Comparison of ENCODE assay signal across 2 cellular contexts in genomic region chr4:42574873-42575272, GRCh38.
TF ChIP-seq lines count a peak whose summit lies in the region.

No MANE protein-coding gene starts in this region.

TF ChIP-seq in HepG2, 621 proteins besides CTCF, POLR2A, EP300 and RAD21:
- TF ChIP-seq SYNCRIP (IDR thresholded peaks at IDR 0.05; ENCODE audit: insufficient read depth, low read depth, low read length) (no peak), CEBPB (IDR thresholded peaks at IDR 0.05; ENCODE audit: borderline replicate concordance, low read depth, low read length) (peak; percentile 84)

TF ChIP-seq in H1, 55 proteins besides CTCF, POLR2A, EP300 and RAD21:
- TF ChIP-seq GABPA (IDR thresholded peaks at IDR 0.05; ENCODE audit: borderline replicate concordance, insufficient read depth, low read length) (no peak), EGR1 (IDR thresholded peaks at IDR 0.05; ENCODE audit: borderline replicate concordance, low read depth, low read length) (no peak), CEBPB (IDR thresholded peaks at IDR 0.05; ENCODE audit: low read depth, low read length) (peak; percentile 54; the same call in 1 of the 2 replicates)
- TF ChIP-seq, protein P1, sequence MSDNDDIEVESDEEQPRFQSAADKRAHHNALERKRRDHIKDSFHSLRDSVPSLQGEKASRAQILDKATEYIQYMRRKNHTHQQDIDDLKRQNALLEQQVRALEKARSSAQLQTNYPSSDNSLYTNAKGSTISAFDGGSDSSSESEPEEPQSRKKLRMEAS (IDR thresholded peaks at IDR 0.05), result no peak
